8 cellular contexts compared by ENCODE assay signal in the genomic region with DNA sequence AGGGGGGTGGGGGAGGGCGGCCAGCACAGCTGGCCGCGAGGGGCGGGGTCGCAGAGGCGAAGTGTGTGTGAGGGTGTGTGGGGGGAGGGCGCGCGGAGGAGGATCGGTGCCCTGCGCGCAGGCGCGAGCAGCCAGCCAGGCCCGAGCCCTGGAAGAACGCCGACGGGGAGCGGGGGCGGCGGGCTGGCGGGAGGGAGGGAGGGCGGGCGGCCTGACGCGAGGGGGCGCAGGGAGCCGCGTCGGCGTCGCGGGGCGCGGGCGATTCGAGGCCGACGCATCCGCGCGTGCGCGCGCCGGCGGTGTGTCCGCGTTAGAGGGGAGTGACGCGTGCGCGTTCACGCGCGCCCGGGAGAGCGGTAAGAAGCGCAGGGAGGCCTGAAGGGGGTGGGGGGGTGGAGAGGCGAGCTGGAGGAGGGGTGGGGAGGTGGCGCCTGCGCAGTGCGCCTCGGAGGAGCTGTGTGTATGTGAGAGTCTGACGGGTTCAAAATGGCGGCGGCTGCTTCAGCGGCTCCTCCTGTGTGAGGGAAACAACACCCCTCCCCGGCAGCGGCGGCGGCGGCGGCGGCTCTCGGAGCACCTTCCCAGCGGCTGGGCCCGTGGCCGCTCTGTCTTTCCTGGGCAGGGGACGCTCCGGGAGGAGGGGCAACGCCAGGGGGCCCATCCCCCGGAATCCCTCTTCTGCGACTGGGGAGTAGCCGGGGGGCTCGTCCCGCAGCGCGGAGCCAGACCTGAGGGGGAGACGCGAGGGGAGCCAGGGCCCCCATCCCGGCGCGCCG. TPM values are rescaled to one million over a fixed set of nuclear protein-coding genes. Genes with fewer than 3 reads are reported as not detected.
A peak's percentile ranks its signal among the peaks of the same experiment; 100 is the strongest.
DNase-seq lines count a peak whose midpoint lies in the region; ATAC-seq, FAIRE-seq and TF ChIP-seq lines count a peak whose summit lies in the region.

Gene KDM2A, plus strand, starts transcription at position 463 of the 776 bp plus-strand sequence. CDS start 2,054 bp downstream, outside the sequence.

- no peaks in the 10 kb centered on the region for H3K27me3 ChIP-seq in rectal smooth muscle tissue (ENCODE audit: control insufficient read depth, insufficient read depth, low read length)
- H3K27me3 ChIP-seq in vagina, result no peaks in the 10 kb centered on the region

- DNase-seq in GM18507 (ENCODE audit: extremely low spot score, insufficient read length, low read depth) (peak; percentile 98), NCI-H2029 treated with DMSO at 0.1 percent for 48 hours (lab: John Stamatoyannopoulos, UW) (peak; percentile 88), T-helper 9 cell (peak; percentile 98), astrocyte of the cerebellum (ENCODE audit: low read depth) (peak; percentile 97), hepatic stellate cell (ENCODE audit: low spot score) (peak; percentile 100), vagina (ENCODE audit: extremely low spot score in 2 of 2) (peak; percentile 99)

- intact Hi-C loops in vagina (cut with DNase I), result loop anchor here (2.0 kb wide), 1 partner anchor 120 kb away; no protein-coding TSS in a partner anchor

- H3K9ac ChIP-seq in rectal smooth muscle tissue (ENCODE audit: low read length), result peak within 1 kb of the TSS; percentile 83

- FAIRE-seq in GM18507 (lab: Jason Lieb, UNC), result peak; percentile 89

- H3K36me3 ChIP-seq in rectal smooth muscle tissue (ENCODE audit: control insufficient read depth, insufficient read depth, low read length) (no peaks in the 10 kb centered on the region), vagina (no peaks in the 10 kb centered on the region)

- ATAC-seq in HG03025 (IDR thresholded peaks at IDR 0.05; ENCODE audit: low FRiP score, unreplicated experiment), result peak; percentile 54

- TF ChIP-seq CTCF in astrocyte of the cerebellum (IDR thresholded peaks at IDR 0.05; ENCODE audit: low read depth, low read length, missing control alignments) (no peak), vagina (IDR thresholded peaks at IDR 0.05) (peak in 1 of 3 experiments; percentile 42)

- no peaks in the 10 kb centered on the region for H3K9me3 ChIP-seq in vagina

- H3K27ac ChIP-seq in rectal smooth muscle tissue (ENCODE audit: low read depth, low read length) (peak within 1 kb of the TSS; percentile 96), vagina (peak within 1 kb of the TSS; percentile 96)

- in situ Hi-C loops in astrocyte of the cerebellum (cut with HindIII; ENCODE audit: low sequenced_read_pairs), result no loop called here

- H3K4me3 ChIP-seq in astrocyte of the cerebellum (ENCODE audit: low read depth, low read length), result peak within 1 kb of the TSS; percentile 78
- peak within 1 kb of the TSS; percentile 71 for H3K4me3 ChIP-seq in rectal smooth muscle tissue (ENCODE audit: low read length)
- H3K4me3 ChIP-seq in vagina, result peak within 1 kb of the TSS; percentile 86 to 99

- peak in 1 of 2 donors; percentile 55 for TF ChIP-seq POLR2A in vagina (IDR thresholded peaks at IDR 0.05)

- H3K4me1 ChIP-seq in rectal smooth muscle tissue (ENCODE audit: control insufficient read depth, insufficient read depth, low read length) (peaks cover 7% of the 10 kb centered on the region), vagina (peaks cover 30% of the 10 kb centered on the region)

RNA-seq across cellular contexts. Expression of gene KDM2A, which starts in this region (rescaled TPM):
- total RNA-seq in vagina, result 51.8 TPM

Comparison
In these comparisons a context has a peak if more than half of its experiments do, and no peak if none do; other contexts are left out.
1. Peak in every context shown above with its lines: DNase-seq, ATAC-seq, H3K4me3 ChIP-seq and H3K27ac ChIP-seq.